Comparison of ENCODE assay signal across 17 cellular contexts in genomic region chr3:100001083-100001482, GRCh38.
DNase-seq lines count a peak whose midpoint lies in the region; ATAC-seq, FAIRE-seq and TF ChIP-seq lines count a peak whose summit lies in the region.
"Had no signal": no experiment of that assay in that cellular context is flagged by ENCODE, and none has a peak within 500 bp of the region (broad histone marks: within the 10 kb centered on the region; RNA-seq: fewer than 3 reads in every experiment).

No MANE protein-coding gene starts in this region.

- H4K20me1 ChIP-seq in IMR-90 (ENCODE audit: insufficient read depth, low read length) (no peaks in the 10 kb centered on the region), K562 (replicated peaks; ENCODE audit: control insufficient read depth, insufficient read depth, low read length) (0 out of 2 replicates have a peak, but pooled peaks cover 4% of the 10 kb centered on the region)

- H3K9ac ChIP-seq in IMR-90 (ENCODE audit: low read depth, low read length) (no peak overlapping the region), K562 (ENCODE audit: insufficient read depth in 1 of 2, low read depth in 2 of 2, low read length in 2 of 2) (no peak overlapping the region)
- H3K9ac ChIP-seq: BLaER1 had no signal

- H3K4me2 ChIP-seq in IMR-90 (ENCODE audit: low read depth, low read length) (no peak overlapping the region), K562 (ENCODE audit: insufficient read depth, low read length) (no peak overlapping the region)
- H3K4me2 ChIP-seq: BLaER1, GM23338 had no signal

- dilution Hi-C loops in IMR-90 (cut with HindIII; ENCODE audit: low sequenced_read_pairs, unreplicated experiment), result no loop called here

- TF ChIP-seq CTCF in IMR-90 (conservative IDR thresholded peaks at IDR 0.05; ENCODE audit: low read depth, low read length) (no peak), K562 (IDR thresholded peaks at IDR 0.05 in 2 of 3, conservative IDR thresholded peaks at IDR 0.05 in 1 of 3; ENCODE audit: insufficient read depth in 2 of 3, low read depth in 1 of 3, low read length in 3 of 3) (no peak), foreskin keratinocyte (conservative IDR thresholded peaks at IDR 0.05) (no peak)

- peaks cover 7 to 10% of the 10 kb centered on the region in 2 experiments; a peak in 3 of 4 replicates for H3K79me1 ChIP-seq in IMR-90 (ENCODE audit: low read depth in 1 of 2, low read length in 2 of 2)

- H3K4me1 ChIP-seq in IMR-90 (ENCODE audit: control insufficient read depth, insufficient read depth, low read length), result peaks cover 9% of the 10 kb centered on the region
- H3K4me1 ChIP-seq in K562 (replicated peaks in 1 of 2; ENCODE audit: control insufficient read depth in 2 of 2, insufficient read depth in 2 of 2, low read length in 2 of 2), result peaks cover 0 to 4% of the 10 kb centered on the region in 2 experiments; a peak in 2 of 5 replicates
- peaks cover 30% of the 10 kb centered on the region for H3K4me1 ChIP-seq in foreskin keratinocyte
- H3K4me1 ChIP-seq: BLaER1 had no signal

- H2BK15ac ChIP-seq in IMR-90 (ENCODE audit: low read depth, low read length), result no peak overlapping the region

- no peaks in the 10 kb centered on the region for H3K9me3 ChIP-seq in IMR-90 (ENCODE audit: control insufficient read depth, insufficient read depth, low read length)
- no peaks in the 10 kb centered on the region for H3K9me3 ChIP-seq in K562 (replicated peaks; ENCODE audit: control insufficient read depth, insufficient read depth, low read depth, low read length)
- H3K9me3 ChIP-seq: Caco-2 had no signal

- BruUV-seq in IMR-90 (replicated peaks; lab: Mats Ljungman, UMichigan) (no TSS peak), K562 (replicated peaks; lab: Mats Ljungman, UMichigan) (no TSS peak)

- H3K4ac ChIP-seq in IMR-90 (ENCODE audit: low read depth, low read length), result no peak overlapping the region

- no peak overlapping the region for H4K91ac ChIP-seq in IMR-90 (ENCODE audit: insufficient read depth, low read depth, low read length)

- H3K4me3 ChIP-seq in IMR-90 (ENCODE audit: insufficient read depth, low read depth, low read length) (no peak overlapping the region), K562 (no peak overlapping the region), skin epidermis (no peak overlapping the region)
- H3K4me3 ChIP-seq: BLaER1, GM23338 had no signal

- CTCF ChIA-PET in IMR-90 (lab: Yijun Ruan, JAX), result no interaction called here
- CTCF ChIA-PET in K562 (lab: Yijun Ruan, JAX; ENCODE audit: low intra/inter-chr PET ratio), result no interaction called here

- no peak overlapping the region for H3K18ac ChIP-seq in IMR-90 (ENCODE audit: low read depth, low read length)

- H3K27me3 ChIP-seq in IMR-90 (ENCODE audit: control insufficient read depth, insufficient read depth, low read length) (no peaks in the 10 kb centered on the region), K562 (ENCODE audit: control insufficient read depth in 2 of 2, insufficient read depth in 2 of 2, low read length in 2 of 2) (no peaks in the 10 kb centered on the region), foreskin keratinocyte (no peaks in the 10 kb centered on the region)
- H3K27me3 ChIP-seq: BLaER1 had no signal

- no peak for FAIRE-seq in K562 (lab: Jason Lieb, UNC)

- H3K9me1 ChIP-seq in IMR-90 (ENCODE audit: insufficient read depth, low read length) (peaks cover 13% of the 10 kb centered on the region; the same call in 1 of the 2 replicates), K562 (ENCODE audit: control insufficient read depth, insufficient read depth, low read length) (no peaks in the 10 kb centered on the region)

- H3K23ac ChIP-seq in IMR-90 (ENCODE audit: low read depth, low read length), result no peak overlapping the region

- TF ChIP-seq EP300 in K562 (IDR thresholded peaks at IDR 0.05; ENCODE audit: low read length), result no peak

- ATAC-seq in IMR-90 (ENCODE audit: low read depth), result no peak
- ATAC-seq in K562, result no peak
- ATAC-seq in foreskin keratinocyte, result no peak
- ATAC-seq in left cardiac atrium, result no peak
- ATAC-seq: GM23338 had no signal

- H3K79me2 ChIP-seq in K562 (ENCODE audit: control insufficient read depth, insufficient read depth, low read length), result no peaks in the 10 kb centered on the region; the same call in 2 of the 3 replicates

- H2AK5ac ChIP-seq in IMR-90 (ENCODE audit: low read depth, low read length), result no peak overlapping the region

- no peak for DNase-seq in IMR-90
- DNase-seq in K562 (ENCODE audit: extremely low read depth in 1 of 4, low spot score in 3 of 4), result no peak
- no peak for DNase-seq in foreskin keratinocyte
- no peak for DNase-seq in activated CD4-positive, alpha-beta T cell treated with anti-CD3 and anti-CD28 coated beads for 4 hours
- no peak for DNase-seq in stimulated activated CD4-positive, alpha-beta T cell treated with anti-CD3 and anti-CD28 coated beads, Interleukin-2, amount 100 ng/mL, for 48 hours
- no peak for DNase-seq in left cardiac atrium
- no peak for DNase-seq in GM19238 (ENCODE audit: insufficient read length, low spot score)
- DNase-seq: 8988T; AML-193; Caco-2; CD8-positive, alpha-beta memory T cell; DND-41; GDM1; H7 had no signal

- no peaks in the 10 kb centered on the region for H3K36me3 ChIP-seq in IMR-90 (ENCODE audit: control insufficient read depth, insufficient read depth, low read length)
- H3K36me3 ChIP-seq in K562 (ENCODE audit: control insufficient read depth, insufficient read depth, low read length), result no peaks in the 10 kb centered on the region
- H3K36me3 ChIP-seq: BLaER1 had no signal

- no peak overlapping the region for H2AK9ac ChIP-seq in IMR-90 (replicated peaks; ENCODE audit: low read depth, low read length, poor library complexity)

- H4K5ac ChIP-seq in IMR-90 (ENCODE audit: low read depth, low read length), result no peak overlapping the region

- H3K14ac ChIP-seq in IMR-90 (replicated peaks; ENCODE audit: low read depth, low read length), result no peak overlapping the region

- 0 out of 2 replicates have a peak overlapping the region, but pooled peaks have one; percentile 21 for H2BK120ac ChIP-seq in IMR-90 (ENCODE audit: low read depth, low read length)

- TF ChIP-seq RAD21 in IMR-90 (IDR thresholded peaks at IDR 0.05; ENCODE audit: low read length) (no peak), K562 (CRISPR knock-in tag; conservative IDR thresholded peaks at IDR 0.05 in 1 of 2, IDR thresholded peaks at IDR 0.05 in 1 of 2) (no peak)

- H2AFZ ChIP-seq in IMR-90 (replicated peaks; ENCODE audit: low read length, poor library complexity) (no peak overlapping the region), K562 (ENCODE audit: low read depth, low read length) (no peak overlapping the region)
- H2AFZ ChIP-seq: GM23338 had no signal

- TF ChIP-seq POLR2A in IMR-90 (IDR thresholded peaks at IDR 0.05; ENCODE audit: low read depth, low read length) (no peak), K562 (conservative IDR thresholded peaks at IDR 0.05) (no peak)

- no peak overlapping the region for H2BK5ac ChIP-seq in IMR-90 (ENCODE audit: low read depth, low read length, poor library complexity, severe bottlenecking)

- no CpG with 5 or more reads among the region's 3 CpGs for WGBS in IMR-90 (ENCODE audit: extremely low coverage in 2 of 2, insufficient read length in 1 of 2), 2 experiments
- 45% methylated on average over 3 of the region's 3 CpGs for WGBS in K562 (ENCODE audit: insufficient coverage, low coverage, missing lambda C conversion rate)

- POLR2A ChIA-PET in IMR-90 (lab: Charles Lee; ENCODE audit: unreplicated experiment) (no interaction called here), K562 (lab: Yijun Ruan, JAX) (interaction anchor here (0.7 kb wide), 1 partner anchor 1371 kb away, joined by 3 read pairs; no protein-coding TSS in a partner anchor)

- no peak overlapping the region for H4K8ac ChIP-seq in IMR-90 (ENCODE audit: low read depth in 2 of 2, low read length in 2 of 2)

- H3K27ac ChIP-seq in IMR-90 (ENCODE audit: insufficient read depth, low read length), result no peak overlapping the region
- H3K27ac ChIP-seq in K562 (ENCODE audit: extremely low read depth, low read depth, low read length), result no peak overlapping the region
- peak overlapping the region; percentile 93 for H3K27ac ChIP-seq in foreskin keratinocyte
- H3K27ac ChIP-seq in skin epidermis, result peak overlapping the region in 18 of 21 experiments; percentile 13 to 79 (median 66)
- H3K27ac ChIP-seq: BLaER1 had no signal

- no peak overlapping the region; the same call in 1 of the 2 replicates for H2BK20ac ChIP-seq in IMR-90 (ENCODE audit: low read depth, low read length)

- intact Hi-C loops in IMR-90 (cut with micrococcal nuclease), result no loop called here
- intact Hi-C loops in K562 (cut with micrococcal nuclease), result loop anchor here (10.0 kb wide), 2 partner anchors 64 to 156 kb away; no protein-coding TSS in a partner anchor
- intact Hi-C loops in left cardiac atrium (cut with DNase I), result no loop called here

- H3K56ac ChIP-seq in IMR-90 (ENCODE audit: extremely low read depth, insufficient read depth, low read length), result no peak overlapping the region

- in situ Hi-C loops in IMR-90 (cut with MboI; ENCODE audit: low sequenced_read_pairs) (no loop called here), K562 (cut with MboI) (no loop called here)

TF ChIP-seq in IMR-90, 13 proteins besides CTCF, POLR2A, EP300 and RAD21 (continues in another document):
- TF ChIP-seq USF2 (IDR thresholded peaks at IDR 0.05; ENCODE audit: low read depth, low read length), result no peak

TF ChIP-seq in K562, 482 proteins besides CTCF, POLR2A, EP300 and RAD21 (continues in another document):
- TF ChIP-seq GMEB1 (CRISPR knock-in tag; IDR thresholded peaks at IDR 0.05) (no peak), KAT2B (IDR thresholded peaks at IDR 0.05; ENCODE audit: low read depth, low read length) (no peak)

Comparison
In these comparisons a context has a peak if more than half of its experiments do, and no peak if none do; other contexts are left out.
1. H3K27ac ChIP-seq: peak in foreskin keratinocyte (single experiment) and skin epidermis (18 of 21); none in IMR-90 (single experiment) and K562 (single experiment).